In the genomic region with DNA sequence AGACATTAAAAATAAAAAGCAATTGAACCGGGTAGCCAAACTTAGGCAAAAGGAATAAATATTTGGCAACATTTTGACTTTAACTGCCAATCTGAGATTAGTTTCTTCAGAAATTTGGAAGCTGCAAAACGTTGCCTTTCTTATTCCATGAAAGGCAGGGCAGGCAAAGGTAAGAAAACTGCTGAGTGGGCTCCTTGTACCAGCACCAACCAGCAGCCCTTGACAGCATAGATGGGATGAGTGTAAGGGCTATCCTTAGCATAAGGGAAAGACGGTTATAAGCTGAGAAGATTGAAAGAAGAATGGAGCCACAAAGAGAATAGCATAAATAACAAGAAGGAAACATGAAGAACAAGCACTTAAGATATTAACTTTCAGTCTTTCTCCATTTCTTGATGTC, we compare ENCODE assay signal across 25 cellular contexts. TPM values are rescaled to one million over a fixed set of nuclear protein-coding genes. Genes with fewer than 3 reads are reported as not detected.
DNase-seq lines count a peak whose midpoint lies in the region; ATAC-seq lines count a peak whose summit lies in the region.
"Had no signal": no experiment of that assay in that cellular context is flagged by ENCODE, and none has a peak within 500 bp of the region (broad histone marks: within the 10 kb centered on the region; RNA-seq: fewer than 3 reads in every experiment).

No MANE protein-coding gene starts in this region.

- H3K4me3 Mint-ChIP-seq in activated T-cell treated with anti-CD3 and anti-CD28 coated beads, Interleukin-2, amount 50 U/mL, for 24 hours, result no peak overlapping the region
- no peak overlapping the region for H3K4me3 Mint-ChIP-seq in T-cell
- no peak overlapping the region for H3K4me3 Mint-ChIP-seq in memory B cell
- H3K4me3 Mint-ChIP-seq in stimulated activated memory B cell treated with anti-CD40 and anti-IgM and Interleukin-4, amounts not matched to agents 10 μg/mL and 1 μg/mL and 100 μg/mL, for 72 hours, result no peak overlapping the region
- H3K4me3 Mint-ChIP-seq: activated naive CD4-positive, alpha-beta T cell treated with anti-CD3 and anti-CD28 coated beads for 36 hours had no signal

- CTCF ChIA-PET in T-cell (lab: Charles Lee), result no interaction called here

- peaks cover 14% of the 10 kb centered on the region for H3K4me1 Mint-ChIP-seq in activated T-cell treated with anti-CD3 and anti-CD28 coated beads, Interleukin-2, amount 50 U/mL, for 24 hours (ENCODE audit: low read depth)
- H3K4me1 Mint-ChIP-seq in T-cell (peaks cover 0 to 11% (median 2%) of the 10 kb centered on the region in 3 donors), memory B cell (peaks cover 2% of the 10 kb centered on the region)
- peaks cover 8% of the 10 kb centered on the region for H3K4me1 Mint-ChIP-seq in stimulated activated memory B cell treated with anti-CD40 and anti-IgM and Interleukin-4, amounts not matched to agents 10 μg/mL and 1 μg/mL and 100 μg/mL, for 72 hours

- no peak for ATAC-seq in T-cell (replicated peaks in 1 of 4)
- ATAC-seq in memory B cell (ENCODE audit: low read depth), result no peak
- ATAC-seq in stimulated activated memory B cell treated with anti-CD40 and anti-IgM and Interleukin-4, amounts not matched to agents 10 μg/mL and 1 μg/mL and 100 μg/mL, for 72 hours, result no peak

- H3K27me3 Mint-ChIP-seq in activated T-cell treated with anti-CD3 and anti-CD28 coated beads, Interleukin-2, amount 50 U/mL, for 24 hours, result no peaks in the 10 kb centered on the region
- H3K27me3 Mint-ChIP-seq in T-cell (no peaks in the 10 kb centered on the region), memory B cell (no peaks in the 10 kb centered on the region)
- no peaks in the 10 kb centered on the region for H3K27me3 Mint-ChIP-seq in stimulated activated memory B cell treated with anti-CD40 and anti-IgM and Interleukin-4, amounts not matched to agents 10 μg/mL and 1 μg/mL and 100 μg/mL, for 72 hours

- peaks cover 98% of the 10 kb centered on the region for H3K36me3 Mint-ChIP-seq in activated T-cell treated with anti-CD3 and anti-CD28 coated beads, Interleukin-2, amount 50 U/mL, for 24 hours (ENCODE audit: low read depth)
- H3K36me3 Mint-ChIP-seq in T-cell (peaks cover 66% of the 10 kb centered on the region), memory B cell (peaks cover 41% of the 10 kb centered on the region)
- H3K36me3 Mint-ChIP-seq in stimulated activated memory B cell treated with anti-CD40 and anti-IgM and Interleukin-4, amounts not matched to agents 10 μg/mL and 1 μg/mL and 100 μg/mL, for 72 hours, result peaks cover 73% of the 10 kb centered on the region

- DNase-seq in activated T-cell treated with anti-CD3 and anti-CD28 coated beads, Interleukin-2, amount 50 U/mL, for 24 hours, result no peak
- no peak for DNase-seq in activated T-cell treated with anti-CD3 and anti-CD28 coated beads, Interleukin-2, amount 50 U/mL, for 48 hours
- DNase-seq in T-cell (no peak), memory B cell (ENCODE audit: low spot score in 2 of 2) (no peak), hepatic stellate cell (ENCODE audit: low spot score) (no peak), LoVo (ENCODE audit: low spot score) (no peak), HuH-7.5 (ENCODE audit: low spot score) (no peak)
- DNase-seq: activated CD4-positive, alpha-beta T cell treated with anti-CD3 and anti-CD28 coated beads, Interleukin-2, amount 50 U/mL, for 48 hours; activated naive CD4-positive, alpha-beta T cell treated with anti-CD3 and anti-CD28 coated beads for 36 hours; anterior cingulate cortex; BE2C; Calu3; effector CD4-positive, alpha-beta T cell; foreskin melanocyte; GM23248; left ventricle myocardium inferior; MM.1S; NCI-H1436 treated with DMSO at 0.1 percent for 48 hours; NCI-H524; Peyer's patch; psoas muscle; stimulated activated CD4-positive, alpha-beta T cell treated with anti-CD3 and anti-CD28 coated beads, Interleukin-2, amount 100 ng/mL, for 24 hours; stimulated activated naive CD4-positive, alpha-beta T cell treated with Interleukin-2 at 50 U/mL for 16 hours; thyroid gland had no signal

- H3K27ac Mint-ChIP-seq in activated T-cell treated with anti-CD3 and anti-CD28 coated beads, Interleukin-2, amount 50 U/mL, for 24 hours, result peak overlapping the region; percentile 27
- H3K27ac Mint-ChIP-seq in T-cell, result peak overlapping the region; percentile 27 to 30
- H3K27ac Mint-ChIP-seq in memory B cell, result peak overlapping the region; percentile 29
- peak overlapping the region; percentile 8 for H3K27ac Mint-ChIP-seq in stimulated activated memory B cell treated with anti-CD40 and anti-IgM and Interleukin-4, amounts not matched to agents 10 μg/mL and 1 μg/mL and 100 μg/mL, for 72 hours
- H3K27ac Mint-ChIP-seq: activated naive CD4-positive, alpha-beta T cell treated with anti-CD3 and anti-CD28 coated beads for 36 hours had no signal

- POLR2A ChIA-PET in T-cell (lab: Charles Lee), result interaction anchor here (0.6 to 0.8 kb wide), 3 partner anchors 17 to 1125 kb away, joined by 3 to 6 read pairs (median 3); no protein-coding TSS in a partner anchor

- H3K9me3 Mint-ChIP-seq in activated T-cell treated with anti-CD3 and anti-CD28 coated beads, Interleukin-2, amount 50 U/mL, for 24 hours, result no peaks in the 10 kb centered on the region
- H3K9me3 Mint-ChIP-seq in T-cell (no peaks in the 10 kb centered on the region), memory B cell (no peaks in the 10 kb centered on the region)
- no peaks in the 10 kb centered on the region for H3K9me3 Mint-ChIP-seq in stimulated activated memory B cell treated with anti-CD40 and anti-IgM and Interleukin-4, amounts not matched to agents 10 μg/mL and 1 μg/mL and 100 μg/mL, for 72 hours
- H3K9me3 Mint-ChIP-seq: activated naive CD4-positive, alpha-beta T cell treated with anti-CD3 and anti-CD28 coated beads for 36 hours had no signal

RNA-seq across cellular contexts. Expression of gene AP3M1, which starts 28.6 kb away (rescaled TPM):
- 10 to 100 TPM; 25.8 to 37.1 (median 33.9) TPM for total RNA-seq in T-cell

RNA-seq across cellular contexts. Expression of gene ADK, which starts 29.0 kb away (rescaled TPM):
- 10 to 100 TPM; 20.7 to 32.8 (median 23.6) TPM for total RNA-seq in T-cell
